ENCODE assay signal across 8 cellular contexts in the genomic region with DNA sequence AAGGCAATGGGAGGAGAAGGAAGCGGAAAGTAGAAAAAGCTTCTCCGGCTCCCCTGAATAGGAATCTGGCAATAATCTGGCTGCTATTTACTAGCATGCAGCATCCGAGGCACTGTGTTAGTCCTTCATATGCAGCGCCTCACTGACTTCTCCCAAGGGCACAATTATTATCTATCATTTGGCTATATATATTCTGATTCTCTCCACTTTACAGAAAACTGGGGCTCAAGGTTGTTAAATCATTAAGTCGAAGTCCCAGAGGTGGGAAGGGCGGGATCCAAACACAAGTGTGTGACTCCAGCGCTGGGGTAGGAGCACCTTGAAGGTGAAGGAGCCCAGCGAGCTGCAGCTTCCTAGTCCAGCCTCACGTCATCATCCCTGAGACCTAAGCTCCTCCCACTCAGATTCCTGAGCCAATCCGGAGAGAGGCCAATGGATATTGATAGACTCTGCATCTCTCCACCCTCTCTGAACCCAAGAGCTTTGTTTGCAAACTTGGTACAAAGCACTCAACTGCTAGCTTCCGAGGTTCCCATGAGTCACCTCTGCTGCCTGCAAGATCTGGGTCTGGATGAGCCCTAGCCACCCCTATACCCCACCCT. TPM values are rescaled to one million over a fixed set of nuclear protein-coding genes. Genes with fewer than 3 reads are reported as not detected.
DNase-seq lines count a peak whose midpoint lies in the region; ATAC-seq, FAIRE-seq and TF ChIP-seq lines count a peak whose summit lies in the region.

No MANE protein-coding gene starts in this region.

- H3K79me2 ChIP-seq in Karpas-422 (ENCODE audit: low read length) = no peaks in the 10 kb centered on the region
- H3K79me2 ChIP-seq in astrocyte (ENCODE audit: insufficient read depth, low read length) = no peaks in the 10 kb centered on the region

- no peak overlapping the region for H3K27ac Mint-ChIP-seq in astrocyte (ENCODE audit: unreplicated experiment)

- no peak overlapping the region for H2AFZ ChIP-seq in Karpas-422 (ENCODE audit: low read length)
- H2AFZ ChIP-seq in astrocyte (ENCODE audit: low read depth, low read length) = peak overlapping the region; percentile 79

- H3K27ac ChIP-seq in Karpas-422 (ENCODE audit: low read length) (no peak overlapping the region), astrocyte (ENCODE audit: low read depth, low read length) (no peak overlapping the region), skeletal muscle tissue (ENCODE audit: low read depth, low read length) (no peak overlapping the region)

- DNase-seq in Karpas-422 (peak; percentile 49), astrocyte (ENCODE audit: low read depth) (peak; percentile 57), NCI-H1048 (lab: John Stamatoyannopoulos, UW) (no peak)

- H3K9ac ChIP-seq in Karpas-422 (ENCODE audit: low read length) = no peak overlapping the region
- H3K9ac ChIP-seq in astrocyte (ENCODE audit: low read length) = no peak overlapping the region
- no peak overlapping the region for H3K9ac ChIP-seq in iPS-15b (ENCODE audit: low read depth, low read length)
- no peak overlapping the region for H3K9ac ChIP-seq in skeletal muscle tissue (ENCODE audit: low read depth in 1 of 3, low read length in 3 of 3)

- H3K27me3 ChIP-seq in Karpas-422 (ENCODE audit: low read length) = no peaks in the 10 kb centered on the region
- no peaks in the 10 kb centered on the region for H3K27me3 ChIP-seq in astrocyte (ENCODE audit: insufficient read depth, low read length)
- no peaks in the 10 kb centered on the region for H3K27me3 ChIP-seq in iPS-15b (ENCODE audit: control insufficient read depth, insufficient read depth, low read length)
- no peaks in the 10 kb centered on the region for H3K27me3 ChIP-seq in skeletal muscle tissue (ENCODE audit: control insufficient read depth in 3 of 3, insufficient read depth in 3 of 3, low read length in 3 of 3)

- H3K4me1 ChIP-seq in Karpas-422 (ENCODE audit: low read length) (no peaks in the 10 kb centered on the region), astrocyte (ENCODE audit: insufficient read depth, low read length) (peaks cover 7% of the 10 kb centered on the region), iPS-15b (ENCODE audit: control insufficient read depth, insufficient read depth, low read length) (peaks cover 3% of the 10 kb centered on the region), skeletal muscle tissue (ENCODE audit: control insufficient read depth in 3 of 3, insufficient read depth in 3 of 3, low read length in 3 of 3) (no peaks in the 10 kb centered on the region)

- no peaks in the 10 kb centered on the region for H4K20me1 ChIP-seq in Karpas-422 (ENCODE audit: insufficient read depth, low read depth, low read length)
- no peaks in the 10 kb centered on the region for H4K20me1 ChIP-seq in astrocyte (ENCODE audit: insufficient read depth, low read length)

- TF ChIP-seq CTCF in astrocyte (IDR thresholded peaks at IDR 0.05; ENCODE audit: insufficient read depth, low read depth, low read length) = no peak

- no peak for ATAC-seq in HG03135 (IDR thresholded peaks at IDR 0.05; ENCODE audit: unreplicated experiment)
- no peak for ATAC-seq in HG02970 (IDR thresholded peaks at IDR 0.05; ENCODE audit: low FRiP score, unreplicated experiment)
- no peak for ATAC-seq in HG02678 (IDR thresholded peaks at IDR 0.05; ENCODE audit: unreplicated experiment)

- H3K36me3 ChIP-seq in Karpas-422 (ENCODE audit: insufficient read depth, low read length) = no peaks in the 10 kb centered on the region
- H3K36me3 ChIP-seq in astrocyte (ENCODE audit: insufficient read depth, low read length) = no peaks in the 10 kb centered on the region
- H3K36me3 ChIP-seq in iPS-15b (ENCODE audit: control insufficient read depth, insufficient read depth, low read length) = no peaks in the 10 kb centered on the region
- no peaks in the 10 kb centered on the region for H3K36me3 ChIP-seq in skeletal muscle tissue (ENCODE audit: control insufficient read depth in 3 of 3, insufficient read depth in 3 of 3, low read length in 3 of 3)

- H3K4me3 Mint-ChIP-seq in astrocyte (ENCODE audit: unreplicated experiment) = no peak overlapping the region

- no peaks in the 10 kb centered on the region for H3K9me2 ChIP-seq in Karpas-422 (replicated peaks; ENCODE audit: insufficient read depth, low read length)

- H3K9me3 ChIP-seq in Karpas-422 (ENCODE audit: low read length) (no peaks in the 10 kb centered on the region), astrocyte (ENCODE audit: insufficient read depth, low read depth, low read length) (no peaks in the 10 kb centered on the region), iPS-15b (ENCODE audit: control insufficient read depth, insufficient read depth, low read length) (no peaks in the 10 kb centered on the region), skeletal muscle tissue (ENCODE audit: control insufficient read depth in 3 of 3, low read length in 3 of 3) (no peaks in the 10 kb centered on the region)

- no peaks in the 10 kb centered on the region for H3K36me3 Mint-ChIP-seq in astrocyte (ENCODE audit: low read depth, unreplicated experiment)

- H3K4me3 ChIP-seq in Karpas-422 (ENCODE audit: low read length) = no peak overlapping the region
- peak overlapping the region; percentile 22 for H3K4me3 ChIP-seq in astrocyte (ENCODE audit: insufficient read depth, low read depth, low read length)
- peak overlapping the region; percentile 30 for H3K4me3 ChIP-seq in iPS-15b (ENCODE audit: low read depth, low read length)
- H3K4me3 ChIP-seq in skeletal muscle tissue (ENCODE audit: low read length in 3 of 3) = peak overlapping the region in 2 of 3 donors; percentile 29 to 40

- no peak for FAIRE-seq in astrocyte (lab: Jason Lieb, UNC)

- H3K4me2 ChIP-seq in Karpas-422 (ENCODE audit: low read depth, low read length, poor library complexity, severe bottlenecking) = no peak overlapping the region
- peak overlapping the region; percentile 82 for H3K4me2 ChIP-seq in astrocyte (ENCODE audit: low read length)

- H3K27me3 Mint-ChIP-seq in astrocyte (ENCODE audit: low read depth, unreplicated experiment) = no peaks in the 10 kb centered on the region

- H3K9me3 Mint-ChIP-seq in astrocyte (ENCODE audit: unreplicated experiment) = no peaks in the 10 kb centered on the region

- peaks cover 4% of the 10 kb centered on the region for H3K4me1 Mint-ChIP-seq in astrocyte (ENCODE audit: low read depth, unreplicated experiment)

RNA-seq across cellular contexts. Expression of gene EYA3, which starts 16.6 kb away (rescaled TPM):
- 17.0 and 28.3 TPM in 2 replicates for total RNA-seq in Karpas-422 (2014; rRNA removed; shearing (Covaris generic); ENCODE audit: low replicate concordance)
- total RNA-seq in astrocyte (22.1 and 23.7 TPM in 2 replicates), skeletal muscle tissue (9.9 TPM)
